In genomic region chr18:72201032-72201431, GRCh38 we compare ENCODE assay signal across 25 cellular contexts.
A peak's percentile ranks its signal among the peaks of the same experiment; 100 is the strongest.
DNase-seq lines count a peak whose midpoint lies in the region; ATAC-seq, FAIRE-seq and TF ChIP-seq lines count a peak whose summit lies in the region.
"Had no signal": no experiment of that assay in that cellular context is flagged by ENCODE, and none has a peak within 500 bp of the region (broad histone marks: within the 10 kb centered on the region; RNA-seq: fewer than 3 reads in every experiment).

No MANE protein-coding gene starts in this region.

- no peaks in the 10 kb centered on the region for H3K9me3 ChIP-seq in GM12878 (replicated peaks; ENCODE audit: control insufficient read depth, insufficient read depth, low read length)
- H3K9me3 ChIP-seq in BE2C: no peaks in the 10 kb centered on the region
- H3K9me3 ChIP-seq: tibial nerve had no signal

- TF ChIP-seq CTCF in GM12878 (IDR thresholded peaks at IDR 0.05 in 2 of 3, conservative IDR thresholded peaks at IDR 0.05 in 1 of 3; ENCODE audit: control insufficient read depth in 2 of 3, extremely low read depth in 1 of 3, insufficient read depth in 1 of 3, low read depth in 3 of 3, low read length in 3 of 3) (no peak), BE2C (IDR thresholded peaks at IDR 0.05; ENCODE audit: low read depth, low read length) (no peak)

- no peak for DNase-seq in GM12878 (ENCODE audit: low read depth, low spot score)
- no peak for DNase-seq in BE2C
- DNase-seq: activated CD4-positive, alpha-beta memory T cell treated with anti-CD3 and anti-CD28 coated beads for 36 hours; activated T-cell treated with anti-CD3 and anti-CD28 coated beads for 4 hours; AML-193; anterior cingulate cortex; caudate nucleus; COR-L47; Kasumi-1; NCI-H526 treated with DMSO at 0.1 percent for 48 hours; nephron progenitor cell; posterior cingulate gyrus; SHP77; stimulated activated CD4-positive, alpha-beta T cell treated with anti-CD3 and anti-CD28 coated beads, Interleukin-1b, Interleukin-23, amount 100 ng/mL, for 48 hours; stimulated activated naive CD4-positive, alpha-beta T cell treated with Interleukin-2 at 50 U/mL for 16 hours; T-cell had no signal

- H2AFZ ChIP-seq in GM12878 (ENCODE audit: control insufficient read depth, low read depth, low read length): no peak overlapping the region

- no peak overlapping the region for H3K27ac ChIP-seq in GM12878 (ENCODE audit: control insufficient read depth, insufficient read depth)
- H3K27ac ChIP-seq: tibial nerve, VCaP had no signal

- no TSS peak for BruUV-seq in GM12878 (replicated peaks; lab: Mats Ljungman, UMichigan)

- no peaks in the 10 kb centered on the region for H3K4me1 ChIP-seq in GM12878 (ENCODE audit: control insufficient read depth, insufficient read depth, low read length)
- no peaks in the 10 kb centered on the region for H3K4me1 ChIP-seq in BE2C
- H3K4me1 ChIP-seq: tibial nerve had no signal

- no peak overlapping the region for H3K4me3 ChIP-seq in GM12878
- no peak overlapping the region for H3K4me3 ChIP-seq in BE2C (ENCODE audit: low read depth, low read length)
- H3K4me3 ChIP-seq: tibial nerve had no signal

- no peaks in the 10 kb centered on the region for H3K27me3 ChIP-seq in GM12878 (replicated peaks in 1 of 2; ENCODE audit: control insufficient read depth in 2 of 2, insufficient read depth in 2 of 2, low read length in 1 of 2)
- H3K27me3 ChIP-seq in BE2C: no peaks in the 10 kb centered on the region
- H3K27me3 ChIP-seq: tibial nerve had no signal

- intact Hi-C loops in GM12878 (cut with micrococcal nuclease; ENCODE audit: unreplicated experiment): no loop called here

- POLR2A ChIA-PET in GM12878 (lab: Charles Lee): no interaction called here

- no peak overlapping the region for H3K9ac ChIP-seq in GM12878 (ENCODE audit: control insufficient read depth, insufficient read depth, low read length)

- H3K79me2 ChIP-seq in GM12878 (ENCODE audit: control insufficient read depth, insufficient read depth, low read length): no peaks in the 10 kb centered on the region

- no peak overlapping the region for H3K4me2 ChIP-seq in GM12878 (ENCODE audit: control insufficient read depth, insufficient read depth)

- no peak for TF ChIP-seq POLR2A in GM12878 (IDR thresholded peaks at IDR 0.05; ENCODE audit: low read depth, low read length)

- RAD21 ChIA-PET in GM12878 (lab: Charles Lee; ENCODE audit: unreplicated experiment): no interaction called here

- H3K36me3 ChIP-seq in GM12878 (ENCODE audit: control insufficient read depth in 2 of 2, insufficient read depth in 2 of 2, low read length in 1 of 2) (no peaks in the 10 kb centered on the region), BE2C (no peaks in the 10 kb centered on the region)
- H3K36me3 ChIP-seq: tibial nerve had no signal

- FAIRE-seq in GM12878 (lab: Jason Lieb, UNC): no peak
- FAIRE-seq: GM18507 had no signal

- ATAC-seq in GM18520 (IDR thresholded peaks at IDR 0.05; ENCODE audit: unreplicated experiment) (peak; percentile 44), GM21529 (IDR thresholded peaks at IDR 0.05; ENCODE audit: unreplicated experiment) (peak; percentile 77), HG03354 (IDR thresholded peaks at IDR 0.05; ENCODE audit: poor library complexity, severe bottlenecking, unreplicated experiment) (peak; percentile 53), GM12878 (peak; percentile 43; the same call in 1 of the 3 replicates), GM21723 (IDR thresholded peaks at IDR 0.05; ENCODE audit: unreplicated experiment) (no peak), HG03025 (IDR thresholded peaks at IDR 0.05; ENCODE audit: low FRiP score, unreplicated experiment) (no peak)
- ATAC-seq: esophagus mucosa, T-cell had no signal

- TF ChIP-seq RAD21 in GM12878 (IDR thresholded peaks at IDR 0.05; ENCODE audit: insufficient read depth, low read depth, low read length): no peak

- TF ChIP-seq EP300 in GM12878 (IDR thresholded peaks at IDR 0.05; ENCODE audit: borderline replicate concordance in 1 of 2, control insufficient read depth in 1 of 2, low read depth in 2 of 2, low read length in 2 of 2): no peak

- in situ Hi-C loops in GM12878 (cut with MboI): no loop called here

- no peaks in the 10 kb centered on the region for H4K20me1 ChIP-seq in GM12878 (ENCODE audit: control insufficient read depth, insufficient read depth)

- CTCF ChIA-PET in GM12878 (lab: Yijun Ruan, JAX): no interaction called here

- SMC1A ChIA-PET in GM12878 (lab: Charles Lee; ENCODE audit: uncharacterized antibody, unreplicated experiment): no interaction called here

TF ChIP-seq in GM12878, 131 proteins besides CTCF, POLR2A, EP300 and RAD21:
- no peak for TF ChIP-seq EZH2 (IDR thresholded peaks at IDR 0.05; ENCODE audit: borderline replicate concordance, control insufficient read depth, low read depth, low read length)
- TF ChIP-seq SMAD5 (IDR thresholded peaks at IDR 0.05; ENCODE audit: low read depth): no peak
- TF ChIP-seq SP1 (IDR thresholded peaks at IDR 0.05; ENCODE audit: low read depth, low read length): no peak
- no peak for TF ChIP-seq MYC (IDR thresholded peaks at IDR 0.05; ENCODE audit: insufficient read depth, insufficient read length, insufficient replicate concordance, low read length, severe bottlenecking)
- no peak for TF ChIP-seq SPI1 (IDR thresholded peaks at IDR 0.05; ENCODE audit: borderline replicate concordance, insufficient read depth, low read depth, low read length)
- no peak for TF ChIP-seq TCF12 (IDR thresholded peaks at IDR 0.05; ENCODE audit: low read depth, low read length)
- no peak for TF ChIP-seq SREBF2 (IDR thresholded peaks at IDR 0.05; ENCODE audit: low read length)
- no peak for TF ChIP-seq NFYA (IDR thresholded peaks at IDR 0.05; ENCODE audit: borderline replicate concordance, low read depth, low read length)
- TF ChIP-seq BCL3 (IDR thresholded peaks at IDR 0.05; ENCODE audit: borderline replicate concordance, insufficient read depth, low read depth, low read length, poor library complexity, severe bottlenecking): no peak
- no peak for TF ChIP-seq ZNF384 (IDR thresholded peaks at IDR 0.05; ENCODE audit: borderline replicate concordance, low read depth, low read length)
- TF ChIP-seq TCF7 (IDR thresholded peaks at IDR 0.05; ENCODE audit: borderline replicate concordance): no peak
- TF ChIP-seq BHLHE40 (IDR thresholded peaks at IDR 0.05; ENCODE audit: borderline replicate concordance in 1 of 2, low read depth in 2 of 2, low read length in 1 of 2): no peak
- no peak for TF ChIP-seq ASH2L (IDR thresholded peaks at IDR 0.05; ENCODE audit: borderline replicate concordance, low read depth)
- TF ChIP-seq CBX3 (IDR thresholded peaks at IDR 0.05; ENCODE audit: borderline replicate concordance, low read depth): no peak
- TF ChIP-seq CUX1 (IDR thresholded peaks at IDR 0.05; ENCODE audit: insufficient replicate concordance, low read depth, low read length): no peak
- no peak for TF ChIP-seq YY1 (IDR thresholded peaks at IDR 0.05; ENCODE audit: low read depth, low read length)
- TF ChIP-seq SUZ12 (IDR thresholded peaks at IDR 0.05; ENCODE audit: unreplicated experiment): no peak
- TF ChIP-seq NFXL1 (IDR thresholded peaks at IDR 0.05; ENCODE audit: borderline replicate concordance): no peak
- no peak for TF ChIP-seq MXI1 (IDR thresholded peaks at IDR 0.05; ENCODE audit: low read depth, low read length)
- no peak for TF ChIP-seq IKZF1 (conservative IDR thresholded peaks at IDR 0.05)

Comparison
In these comparisons a context has a peak if more than half of its experiments do, and no peak if none do; other contexts are left out.
1. ATAC-seq: peak in GM18520 (single experiment), GM21529 (single experiment), HG03354 (single experiment) and GM12878 (single experiment); none in GM21723 (single experiment) and HG03025 (single experiment).